Comparison of ENCODE assay signal across 8 cellular contexts in genomic region chr10:13347235-13348156, GRCh38. TPM values are rescaled to one million over a fixed set of nuclear protein-coding genes. Genes with fewer than 3 reads are reported as not detected.
DNase-seq lines count a peak whose midpoint lies in the region; ATAC-seq and TF ChIP-seq lines count a peak whose summit lies in the region.

No MANE protein-coding gene starts in this region.

- peak overlapping the region; percentile 76 for H3K9ac ChIP-seq in SK-N-MC (ENCODE audit: insufficient read length)

- 0 out of 2 replicates have a peak overlapping the region, but pooled peaks have one; percentile 57 for H3K27ac ChIP-seq in SK-N-MC
- peak overlapping the region; percentile 82 for H3K27ac ChIP-seq in osteoblast (ENCODE audit: low read depth, low read length)
- H3K27ac ChIP-seq in testis: peak overlapping the region; percentile 84 to 97

- peak; percentile 53 for ATAC-seq in GM21528 (IDR thresholded peaks at IDR 0.05; ENCODE audit: low FRiP score, unreplicated experiment)

- H3K36me3 ChIP-seq in SK-N-MC (ENCODE audit: insufficient read depth, low read length): peaks cover 4% of the 10 kb centered on the region; the same call in 1 of the 2 replicates
- H3K36me3 ChIP-seq in osteoblast (ENCODE audit: insufficient read depth, low read length): peaks cover 3% of the 10 kb centered on the region
- no peaks in the 10 kb centered on the region for H3K36me3 ChIP-seq in testis (ENCODE audit: low read depth, missing control alignments)

- no peaks in the 10 kb centered on the region for H3K27me3 Mint-ChIP-seq in activated naive CD4-positive, alpha-beta T cell treated with anti-CD3 and anti-CD28 coated beads, Interleukin-2, amount 50 U/mL, for 24 hours
- peaks cover 18% of the 10 kb centered on the region for H3K27me3 Mint-ChIP-seq in glutamatergic neuron (ENCODE audit: unreplicated experiment)

- peaks cover 23% of the 10 kb centered on the region for H3K27me3 ChIP-seq in osteoblast (ENCODE audit: insufficient read depth, low read length)
- no peaks in the 10 kb centered on the region for H3K27me3 ChIP-seq in testis

- 0 to 1% methylated on average over 7 to 92 of the region's 145 CpGs for WGBS in testis, 2 donors

- TF ChIP-seq POLR2A in testis (IDR thresholded peaks at IDR 0.05): no peak

- TF ChIP-seq CTCF in glutamatergic neuron (IDR thresholded peaks at IDR 0.05; ENCODE audit: partially characterized antibody, unreplicated experiment) (no peak), osteoblast (IDR thresholded peaks at IDR 0.05; ENCODE audit: extremely low read depth, low read depth, low read length) (no peak), testis (IDR thresholded peaks at IDR 0.05) (no peak)

- intact Hi-C loops in testis (cut with DNase I; ENCODE audit: low total_unique reads): no loop called here

- H3K4me1 Mint-ChIP-seq in activated naive CD4-positive, alpha-beta T cell treated with anti-CD3 and anti-CD28 coated beads, Interleukin-2, amount 50 U/mL, for 24 hours: peaks cover 58% of the 10 kb centered on the region
- H3K4me1 Mint-ChIP-seq in glutamatergic neuron (ENCODE audit: low read depth, unreplicated experiment): peaks cover 27% of the 10 kb centered on the region

- peak overlapping the region; percentile 89 for H3K4me3 Mint-ChIP-seq in activated naive CD4-positive, alpha-beta T cell treated with anti-CD3 and anti-CD28 coated beads, Interleukin-2, amount 50 U/mL, for 24 hours
- peak overlapping the region; percentile 92 for H3K4me3 Mint-ChIP-seq in glutamatergic neuron (ENCODE audit: unreplicated experiment)

- DNase-seq in DMS153 treated with DMSO at 0.1 percent for 48 hours (lab: John Stamatoyannopoulos, UW; ENCODE audit: unreplicated experiment) (peak; percentile 4), SK-N-MC (ENCODE audit: low read depth, low spot score) (no peak), glutamatergic neuron (peak; percentile 89), osteoblast (ENCODE audit: insufficient read length, low spot score, missing footprints) (peak; percentile 97), testis (peak; percentile 81)
- DNase-seq in Jurkat, Clone E6-1 (ENCODE audit: low read depth, low spot score): peak; percentile 68

- no peak overlapping the region for H2AFZ ChIP-seq in osteoblast (ENCODE audit: low read length)

- H3K9me3 ChIP-seq in SK-N-MC (ENCODE audit: low read depth, low read length) (no peaks in the 10 kb centered on the region), osteoblast (ENCODE audit: low read depth, low read length) (no peaks in the 10 kb centered on the region), testis (no peaks in the 10 kb centered on the region)

- peak overlapping the region; percentile 97 for H3K4me2 ChIP-seq in osteoblast (ENCODE audit: insufficient read depth, low read length)

- H3K36me3 Mint-ChIP-seq in activated naive CD4-positive, alpha-beta T cell treated with anti-CD3 and anti-CD28 coated beads, Interleukin-2, amount 50 U/mL, for 24 hours: peaks cover 2% of the 10 kb centered on the region
- H3K36me3 Mint-ChIP-seq in glutamatergic neuron (ENCODE audit: unreplicated experiment): no peaks in the 10 kb centered on the region

- H3K4me1 ChIP-seq in osteoblast (ENCODE audit: insufficient read depth, low read length) (peaks cover 31% of the 10 kb centered on the region), testis (peaks cover 22% of the 10 kb centered on the region)

- peaks cover 5% of the 10 kb centered on the region for H4K20me1 ChIP-seq in osteoblast (ENCODE audit: insufficient read depth, low read length)

- no peaks in the 10 kb centered on the region for H3K9me3 Mint-ChIP-seq in activated naive CD4-positive, alpha-beta T cell treated with anti-CD3 and anti-CD28 coated beads, Interleukin-2, amount 50 U/mL, for 24 hours
- H3K9me3 Mint-ChIP-seq in glutamatergic neuron (ENCODE audit: unreplicated experiment): peaks cover 19% of the 10 kb centered on the region

- H3K79me2 ChIP-seq in osteoblast (ENCODE audit: insufficient read depth, low read length): peaks cover 42% of the 10 kb centered on the region

- H3K27ac Mint-ChIP-seq in activated naive CD4-positive, alpha-beta T cell treated with anti-CD3 and anti-CD28 coated beads, Interleukin-2, amount 50 U/mL, for 24 hours: peak overlapping the region; percentile 70
- no peak overlapping the region for H3K27ac Mint-ChIP-seq in glutamatergic neuron (ENCODE audit: unreplicated experiment)

- H3K4me3 ChIP-seq in Jurkat, Clone E6-1 (ENCODE audit: low read length): peak overlapping the region; percentile 80
- peak overlapping the region; percentile 80 for H3K4me3 ChIP-seq in SK-N-MC
- H3K4me3 ChIP-seq in osteoblast (ENCODE audit: insufficient read depth, low read length): peak overlapping the region; percentile 83
- peak overlapping the region; percentile 87 to 90 for H3K4me3 ChIP-seq in testis

RNA-seq across cellular contexts. Expression of gene SEPHS1, which starts 0.6 kb away (rescaled TPM):
- 163 TPM for polyA plus RNA-seq in Jurkat, Clone E6-1 (2012; ENCODE audit: insufficient read depth, insufficient read length)
- total RNA-seq in glutamatergic neuron (ENCODE audit: unreplicated experiment) (51.1 TPM), osteoblast (31.1 and 37.4 TPM in 2 replicates), testis (10 to 100 TPM; 31.1 to 41.7 TPM)
- 48.3 TPM for polyA plus RNA-seq in testis (ENCODE audit: insufficient read depth, low read depth, low replicate concordance)

RNA-seq across cellular contexts. Expression of gene PHYH, which starts 47.6 kb away (rescaled TPM):
- 15.1 TPM for polyA plus RNA-seq in Jurkat, Clone E6-1 (2012; ENCODE audit: insufficient read depth, insufficient read length)
- total RNA-seq in glutamatergic neuron (ENCODE audit: unreplicated experiment) (20.4 TPM), osteoblast (28.6 and 38.9 TPM in 2 replicates), testis (10 to 100 TPM; 27.2 to 33.1 TPM)
- 31.1 TPM for polyA plus RNA-seq in testis (ENCODE audit: insufficient read depth, low read depth, low replicate concordance)
